In genomic region chr13:52356327-52356726, GRCh38 we compare ENCODE assay signal across 20 cellular contexts. TPM values are rescaled to one million over a fixed set of nuclear protein-coding genes. Genes with fewer than 3 reads are reported as not detected.
DNase-seq lines count a peak whose midpoint lies in the region; ATAC-seq and TF ChIP-seq lines count a peak whose summit lies in the region.
"Had no signal": no experiment of that assay in that cellular context is flagged by ENCODE, and none has a peak within 500 bp of the region (broad histone marks: within the 10 kb centered on the region; RNA-seq: fewer than 3 reads in every experiment).

No MANE protein-coding gene starts in this region.

- H3K4me3 Mint-ChIP-seq in activated CD4-positive, alpha-beta T cell treated with anti-CD3 and anti-CD28 coated beads, Interleukin-2, amount 10 ng/mL, durations not matched to agents 24 days and 14 days, result no peak overlapping the region
- H3K4me3 Mint-ChIP-seq: activated B cell treated with CpG ODN at 0.5 μM for 24 hours had no signal

- H3F3A ChIP-seq in PC-3 (ENCODE audit: low read length, unreplicated experiment), result no peaks in the 10 kb centered on the region

- peaks cover 25% of the 10 kb centered on the region for H3K4me1 ChIP-seq in PC-3 (ENCODE audit: insufficient read depth, low read length)
- H3K4me1 ChIP-seq: pancreas, stomach had no signal

- intact Hi-C loops in PC-3 (cut with micrococcal nuclease), result no loop called here
- intact Hi-C loops in activated CD4-positive, alpha-beta T cell treated with anti-CD3 and anti-CD28 coated beads, Interleukin-2, amount 10 ng/mL, durations not matched to agents 24 days and 14 days (cut with micrococcal nuclease), result no loop called here

- H3K9me2 ChIP-seq in PC-3 (replicated peaks; ENCODE audit: low read length), result no peaks in the 10 kb centered on the region

- no peaks in the 10 kb centered on the region for H3K79me2 ChIP-seq in PC-3 (ENCODE audit: low read length)

- H3K36me3 Mint-ChIP-seq in activated CD4-positive, alpha-beta T cell treated with anti-CD3 and anti-CD28 coated beads, Interleukin-2, amount 10 ng/mL, durations not matched to agents 24 days and 14 days (ENCODE audit: low read depth), result no peaks in the 10 kb centered on the region

- peak overlapping the region; percentile 59; the same call in 1 of the 2 replicates for H2AFZ ChIP-seq in PC-3 (ENCODE audit: low read length)

- H3K27ac Mint-ChIP-seq in activated CD4-positive, alpha-beta T cell treated with anti-CD3 and anti-CD28 coated beads, Interleukin-2, amount 10 ng/mL, durations not matched to agents 24 days and 14 days, result no peak overlapping the region
- H3K27ac Mint-ChIP-seq: activated B cell treated with CpG ODN at 0.5 μM for 24 hours had no signal

- CTCF ChIA-PET in PC-3 (lab: Charles Lee), result no interaction called here

- no peaks in the 10 kb centered on the region for H3K9me3 Mint-ChIP-seq in activated CD4-positive, alpha-beta T cell treated with anti-CD3 and anti-CD28 coated beads, Interleukin-2, amount 10 ng/mL, durations not matched to agents 24 days and 14 days
- H3K9me3 Mint-ChIP-seq: activated B cell treated with CpG ODN at 0.5 μM for 24 hours had no signal

- H4K20me1 ChIP-seq in PC-3 (ENCODE audit: low read length), result no peaks in the 10 kb centered on the region

- POLR2A ChIA-PET in PC-3 (lab: Charles Lee; ENCODE audit: unreplicated experiment), result no interaction called here

- H3K4me3 ChIP-seq in PC-3 (ENCODE audit: low read length) (0 out of 2 replicates have a peak overlapping the region, but pooled peaks have one; percentile 21), choroid plexus epithelial cell (ENCODE audit: low read depth, low read length) (no peak overlapping the region)
- H3K4me3 ChIP-seq: pancreas, stomach had no signal

- no TSS peak for BruUV-seq in PC-3 (replicated peaks; lab: Mats Ljungman, UMichigan)

- no peaks in the 10 kb centered on the region for H3K4me1 Mint-ChIP-seq in activated CD4-positive, alpha-beta T cell treated with anti-CD3 and anti-CD28 coated beads, Interleukin-2, amount 10 ng/mL, durations not matched to agents 24 days and 14 days
- H3K4me1 Mint-ChIP-seq: activated B cell treated with CpG ODN at 0.5 μM for 24 hours had no signal

- H3K27ac ChIP-seq in PC-3 (ENCODE audit: low read length), result no peak overlapping the region
- H3K27ac ChIP-seq: pancreas, stomach had no signal

- no peaks in the 10 kb centered on the region for H3K27me3 ChIP-seq in PC-3 (ENCODE audit: low read length)
- H3K27me3 ChIP-seq: pancreas had no signal

- no peaks in the 10 kb centered on the region for H3K9me3 ChIP-seq in PC-3 (ENCODE audit: low read length)
- H3K9me3 ChIP-seq: pancreas, stomach had no signal

- TF ChIP-seq CTCF in PC-3 (conservative IDR thresholded peaks at IDR 0.05; ENCODE audit: low read depth, low read length) (no peak), choroid plexus epithelial cell (conservative IDR thresholded peaks at IDR 0.05; ENCODE audit: low read depth, low read length) (no peak)

- ATAC-seq in PC-3 (peak; percentile 97), HG03460 (IDR thresholded peaks at IDR 0.05; ENCODE audit: unreplicated experiment) (no peak)
- ATAC-seq: Panc1, pancreas had no signal

- no peaks in the 10 kb centered on the region for H3K36me3 ChIP-seq in PC-3 (ENCODE audit: low read depth, low read length)
- H3K36me3 ChIP-seq: pancreas, stomach had no signal

- DNase-seq in GM03348 (ENCODE audit: low spot score) (peak; percentile 62), PC-3 (peak; percentile 81), choroid plexus epithelial cell (ENCODE audit: low read depth) (peak; percentile 34), kidney tubule cell (ENCODE audit: low spot score) (peak; percentile 91), ureter (ENCODE audit: low spot score) (no peak)
- no peak for DNase-seq in activated CD4-positive, alpha-beta T cell treated with anti-CD3 and anti-CD28 coated beads, Interleukin-2, amount 10 ng/mL, durations not matched to agents 24 days and 14 days
- no peak for DNase-seq in activated CD8-positive, alpha-beta memory T cell treated with anti-CD3 and anti-CD28 coated beads, Interleukin-2, amount 50 U/mL, for 48 hours
- DNase-seq: activated B cell treated with CpG ODN at 0.5 μM for 24 hours; activated naive CD4-positive, alpha-beta T cell treated with Interleukin-2 at 50 U/mL for 16 hours; C1 segment of cervical spinal cord; DMS53; glutamatergic neuron; Kasumi-1; NCI-H1930; NCI-H526; pancreas; stimulated activated CD4-positive, alpha-beta T cell treated with anti-CD3 and anti-CD28 coated beads, Interleukin-12 subunit alpha, Interleukin-12 subunit beta, amount 100 ng/mL, for 4 hours; stomach had no signal

- no peak overlapping the region for H3K9ac ChIP-seq in PC-3 (ENCODE audit: low read length)

- peaks cover 21% of the 10 kb centered on the region for H3K27me3 Mint-ChIP-seq in activated CD4-positive, alpha-beta T cell treated with anti-CD3 and anti-CD28 coated beads, Interleukin-2, amount 10 ng/mL, durations not matched to agents 24 days and 14 days

- H3K4me2 ChIP-seq in PC-3 (ENCODE audit: low read length), result peak overlapping the region; percentile 65

RNA-seq across cellular contexts. Expression of gene THSD1, which starts 49.6 kb away (rescaled TPM):
- total RNA-seq in PC-3 (2014; rRNA removed) (1.0 and 1.3 TPM in 2 replicates), ureter (6.0 TPM)
- 0.14 and 0.21 TPM in 2 replicates for total RNA-seq in activated CD4-positive, alpha-beta T cell treated with anti-CD3 and anti-CD28 coated beads, Interleukin-2, amount 10 ng/mL, durations not matched to agents 24 days and 14 days

Comparison
In these comparisons a context has a peak if more than half of its experiments do, and no peak if none do; other contexts are left out.
1. DNase-seq: peak in GM03348 (single experiment), PC-3 (single experiment), choroid plexus epithelial cell (single experiment) and kidney tubule cell (single experiment); none in ureter (single experiment), activated CD4-positive, alpha-beta T cell treated with anti-CD3 and anti-CD28 coated beads, Interleukin-2, amount 10 ng/mL, durations not matched to agents 24 days and 14 days (single experiment) and activated CD8-positive, alpha-beta memory T cell treated with anti-CD3 and anti-CD28 coated beads, Interleukin-2, amount 50 U/mL, for 48 hours (single experiment).